9 cellular contexts compared by ENCODE assay signal in genomic region chr6:161276605-161277155, GRCh38.
"Had no signal": no experiment of that assay in that cellular context is flagged by ENCODE, and none has a peak within 500 bp of the region (broad histone marks: within the 10 kb centered on the region; RNA-seq: fewer than 3 reads in every experiment).

No MANE protein-coding gene starts in this region.

- FAIRE-seq: H1, H54, HepG2 had no signal

- H2AFZ ChIP-seq: GM23338 had no signal

- H3K4me3 ChIP-seq: GM23338 had no signal

- DNase-seq: H9, HCEC 1CT, HFFc6 had no signal

- H3K27ac Mint-ChIP-seq: GM23338, H9, HFFc6, IgD-negative memory B cell had no signal

- ATAC-seq: GM23338, HepG2 had no signal

- H3K9me3 Mint-ChIP-seq: HFFc6 had no signal

- H3K36me3 Mint-ChIP-seq: IgD-negative memory B cell had no signal

- H3K4me2 ChIP-seq: GM23338 had no signal

- H3K27ac ChIP-seq: HL-60 had no signal

- H3K4me3 Mint-ChIP-seq: GM23338, H9, HFFc6, IgD-negative memory B cell had no signal
